29 cellular contexts compared by ENCODE assay signal in the genomic region with DNA sequence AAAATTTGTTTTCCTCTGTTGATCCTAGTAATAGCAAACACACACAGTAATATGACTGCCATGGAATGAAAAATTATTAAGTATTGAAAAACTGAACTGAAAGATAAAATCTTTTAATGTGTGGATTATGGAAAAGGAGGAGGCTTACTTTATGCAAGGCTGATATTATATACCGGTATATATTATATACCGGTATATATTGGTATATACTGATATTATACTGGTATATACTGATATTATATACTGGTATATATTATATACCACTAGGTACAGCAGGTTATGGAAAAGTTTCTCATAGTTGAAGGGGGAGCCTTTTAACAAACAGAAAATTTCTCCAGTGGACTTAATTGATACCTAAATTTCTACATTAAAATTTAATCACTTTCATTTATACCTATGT.
DNase-seq lines count a peak whose midpoint lies in the region; TF ChIP-seq lines count a peak whose summit lies in the region.
"Had no signal": no experiment of that assay in that cellular context is flagged by ENCODE, and none has a peak within 500 bp of the region (broad histone marks: within the 10 kb centered on the region; RNA-seq: fewer than 3 reads in every experiment).

No MANE protein-coding gene starts in this region.

- CTCF ChIA-PET in HEK293 (lab: Yijun Ruan, JAX) = no interaction called here
- CTCF ChIA-PET in MCF 10A (lab: Yijun Ruan, JAX) = interaction anchor here (0.7 kb wide), 1 partner anchor 11 kb away, joined by 4 read pairs; no protein-coding TSS in a partner anchor

- TF ChIP-seq CTCF in HEK293 (tag by site-specific recombination; IDR thresholded peaks at IDR 0.05) = no peak
- TF ChIP-seq CTCF in MCF 10A (IDR thresholded peaks at IDR 0.05; ENCODE audit: unreplicated experiment) = no peak

- no peaks in the 10 kb centered on the region for H3K36me3 Mint-ChIP-seq in MCF 10A (ENCODE audit: insufficient read depth, unreplicated experiment)
- H3K36me3 Mint-ChIP-seq: CD14-positive monocyte; CD4-positive, alpha-beta memory T cell; CD4-positive, CD25-positive, alpha-beta regulatory T cell; CD8-positive, alpha-beta memory T cell; CD8-positive, alpha-beta T cell had no signal

- H3K9me3 ChIP-seq in HEK293 (ENCODE audit: control insufficient read depth, insufficient read depth, low read depth, low read length) = no peaks in the 10 kb centered on the region
- H3K9me3 ChIP-seq: A549; BE2C; BLaER1; BLaER1 treated with 17β-estradiol and CSF1 and Interleukin-3, amounts not matched to agents 10 nM and 100 nM; Caco-2 had no signal

- no peak overlapping the region for H3K27ac ChIP-seq in HEK293 (ENCODE audit: extremely low read depth, low read depth, low read length)
- H3K27ac ChIP-seq: 22Rv1; A549; BLaER1; BLaER1 treated with 17β-estradiol and CSF1 and Interleukin-3, amounts not matched to agents 10 nM and 100 nM; C4-2B had no signal

- DNase-seq in MCF 10A (ENCODE audit: unreplicated experiment) = no peak
- DNase-seq: 8988T; ACHN; AML-193; BE2C; C1 segment of cervical spinal cord; Caco-2; Calu3; CD4-positive, alpha-beta memory T cell; CD4-positive, alpha-beta T cell; CD4-positive, CD25-positive, alpha-beta regulatory T cell; CD8-positive, alpha-beta memory T cell; CD8-positive, alpha-beta T cell; COR-L47; DMS 273 treated with DMSO at 0.1 percent for 48 hours; DMS153; DMS53; DMS79; DMS79 treated with DMSO at 0.1 percent for 48 hours; DND-41; EL had no signal

- intact Hi-C loops in MCF 10A (cut with micrococcal nuclease) = no loop called here

- no TSS peak for BruUV-seq in MCF 10A (replicated peaks; lab: Mats Ljungman, UMichigan)

- H3K27me3 Mint-ChIP-seq in MCF 10A (ENCODE audit: insufficient read depth, unreplicated experiment) = peaks cover 17% of the 10 kb centered on the region
- H3K27me3 Mint-ChIP-seq: B cell; CD4-positive, alpha-beta memory T cell; CD4-positive, alpha-beta T cell; CD4-positive, CD25-positive, alpha-beta regulatory T cell; CD8-positive, alpha-beta memory T cell had no signal

- H3K27ac Mint-ChIP-seq in MCF 10A (ENCODE audit: low read depth, unreplicated experiment) = no peak overlapping the region
- H3K27ac Mint-ChIP-seq: B cell; CD14-positive monocyte; CD4-positive, alpha-beta memory T cell; CD4-positive, alpha-beta T cell; CD4-positive, CD25-positive, alpha-beta regulatory T cell; CD8-positive, alpha-beta memory T cell; CD8-positive, alpha-beta T cell had no signal

- H3K9me3 Mint-ChIP-seq in MCF 10A (ENCODE audit: unreplicated experiment) = no peaks in the 10 kb centered on the region

- POLR2A ChIA-PET in HEK293 (lab: Yijun Ruan, JAX) = no interaction called here
- POLR2A ChIA-PET in MCF 10A (lab: Yijun Ruan, JAX) = no interaction called here

- no peaks in the 10 kb centered on the region for H3K4me1 ChIP-seq in HEK293 (ENCODE audit: control insufficient read depth, insufficient read depth, low read length)
- H3K4me1 ChIP-seq: A549; BE2C; BLaER1; BLaER1 treated with 17β-estradiol and CSF1 and Interleukin-3, amounts not matched to agents 10 nM and 100 nM; Caco-2 had no signal

- no peak overlapping the region for H3K4me3 Mint-ChIP-seq in MCF 10A (ENCODE audit: unreplicated experiment)
- H3K4me3 Mint-ChIP-seq: B cell; CD14-positive monocyte; CD4-positive, alpha-beta memory T cell; CD4-positive, alpha-beta T cell; CD4-positive, CD25-positive, alpha-beta regulatory T cell; CD8-positive, alpha-beta memory T cell; CD8-positive, alpha-beta T cell had no signal

- H3K36me3 ChIP-seq in HEK293 (ENCODE audit: control insufficient read depth in 2 of 2, insufficient read depth in 1 of 2, low read length in 2 of 2) = no peaks in the 10 kb centered on the region
- H3K36me3 ChIP-seq: BE2C; BLaER1; BLaER1 treated with 17β-estradiol and CSF1 and Interleukin-3, amounts not matched to agents 10 nM and 100 nM had no signal

- H3K4me3 ChIP-seq in HEK293 (ENCODE audit: low read depth, low read length) = no peak overlapping the region
- H3K4me3 ChIP-seq: A549; BLaER1; BLaER1 treated with 17β-estradiol and CSF1 and Interleukin-3, amounts not matched to agents 10 nM and 100 nM had no signal

- H3K4me1 Mint-ChIP-seq in MCF 10A (ENCODE audit: insufficient read depth, unreplicated experiment) = no peaks in the 10 kb centered on the region
- H3K4me1 Mint-ChIP-seq: B cell; CD14-positive monocyte; CD4-positive, alpha-beta memory T cell; CD4-positive, CD25-positive, alpha-beta regulatory T cell; CD8-positive, alpha-beta memory T cell had no signal

TF ChIP-seq in HEK293, 187 proteins besides CTCF, POLR2A, EP300 and RAD21:
- TF ChIP-seq SP2 (tag by site-specific recombination; IDR thresholded peaks at IDR 0.05) (no peak), ZNF10 (tag by site-specific recombination; IDR thresholded peaks at IDR 0.05) (no peak), SETDB1 (IDR thresholded peaks at IDR 0.05; ENCODE audit: insufficient read length, low read length) (no peak), ZNF211 (tag by site-specific recombination; IDR thresholded peaks at IDR 0.05; ENCODE audit: low read depth) (peak; percentile 96)
